Comparison of ENCODE assay signal across 8 cellular contexts in the genomic region with DNA sequence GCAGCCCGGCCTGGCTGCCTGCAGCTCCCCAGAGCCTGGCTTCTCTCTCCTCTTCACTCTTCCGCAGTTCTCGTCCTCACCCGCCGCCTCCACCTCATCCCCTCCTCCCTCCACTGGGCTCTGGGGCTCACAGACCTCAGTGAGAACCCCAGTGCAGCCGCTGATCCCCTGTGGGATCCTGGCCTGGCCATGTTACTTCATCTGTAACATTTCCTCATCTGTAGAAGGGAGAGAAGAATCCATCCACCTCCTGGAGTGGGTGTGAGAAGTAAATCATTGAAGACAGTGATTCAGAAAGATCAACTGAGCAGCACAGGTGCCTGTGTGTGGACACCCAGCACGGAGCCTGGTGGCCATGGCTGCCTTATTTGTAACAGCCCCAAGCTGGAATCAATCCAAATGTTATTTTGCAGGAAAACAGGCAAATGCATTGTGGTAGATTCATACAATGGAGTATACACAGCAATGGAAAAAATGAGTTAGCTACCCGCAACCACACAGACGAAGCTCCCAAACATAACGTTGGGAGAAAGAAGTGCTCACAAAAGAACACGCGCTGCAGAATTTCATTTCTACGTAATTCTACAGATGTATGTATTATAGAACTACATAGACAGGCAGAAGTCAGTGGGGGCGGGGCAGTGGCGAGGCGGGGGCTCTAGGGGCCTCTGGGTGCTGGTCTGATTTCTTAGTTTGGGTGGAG. TPM values are rescaled to one million over a fixed set of nuclear protein-coding genes. Genes with fewer than 3 reads are reported as not detected.
DNase-seq lines count a peak whose midpoint lies in the region; ATAC-seq and TF ChIP-seq lines count a peak whose summit lies in the region.

No MANE protein-coding gene starts in this region.

- no peak overlapping the region for H4K8ac ChIP-seq in mesendoderm (ENCODE audit: low read depth, low read length)

- H3K36me3 ChIP-seq in mesendoderm (ENCODE audit: control insufficient read depth, insufficient read depth, low read length) = no peaks in the 10 kb centered on the region

- WGBS in mesendoderm (ENCODE audit: extremely low coverage, insufficient coverage, low lambda C conversion rate) = no CpG with 5 or more reads among the region's 16 CpGs

- no peaks in the 10 kb centered on the region for H3K27me3 ChIP-seq in mesendoderm (ENCODE audit: insufficient read depth, low read length, poor library complexity)

- no peak overlapping the region for H3K9ac ChIP-seq in mesendoderm (ENCODE audit: low read length)

- H3K4ac ChIP-seq in mesendoderm (ENCODE audit: low read depth, low read length) = peak overlapping the region; percentile 5

- no peak for ATAC-seq in GM21825 (IDR thresholded peaks at IDR 0.05; ENCODE audit: unreplicated experiment)

- H3K4me1 Mint-ChIP-seq in CD14-positive monocyte = peaks cover 98% of the 10 kb centered on the region
- H3K4me1 Mint-ChIP-seq in HFFc6 (ENCODE audit: low read depth) = peaks cover 9% of the 10 kb centered on the region

- H3K23ac ChIP-seq in mesendoderm (ENCODE audit: low read length) = no peak overlapping the region

- H3K4me3 ChIP-seq in mesendoderm (ENCODE audit: low read length) = no peak overlapping the region

- H3K79me1 ChIP-seq in mesendoderm (ENCODE audit: low read length) = no peaks in the 10 kb centered on the region

- DNase-seq in CD14-positive monocyte (ENCODE audit: low spot score) (no peak), HK-2 (ENCODE audit: unreplicated experiment) (peak; percentile 33), mesendoderm (no peak), NCI-H1048 (lab: John Stamatoyannopoulos, UW) (no peak), GF-D8 (lab: John Stamatoyannopoulos, UW) (no peak), HFFc6 (no peak)
- DNase-seq in activated naive CD4-positive, alpha-beta T cell treated with anti-CD3 and anti-CD28 coated beads, Interleukin-2, amount 50 U/mL, for 16 hours = peak; percentile 37

- no peak overlapping the region for H2BK120ac ChIP-seq in mesendoderm (ENCODE audit: low read depth, low read length)

- no peak overlapping the region for H3K18ac ChIP-seq in mesendoderm (ENCODE audit: low read length)

- no peak overlapping the region for H2BK15ac ChIP-seq in mesendoderm (replicated peaks; ENCODE audit: low read depth)

- no peak overlapping the region for H3K27ac ChIP-seq in mesendoderm (ENCODE audit: low read depth, low read length)

- H3K79me2 ChIP-seq in mesendoderm (ENCODE audit: control insufficient read depth, insufficient read depth, low read length) = no peaks in the 10 kb centered on the region

- H3K4me3 Mint-ChIP-seq in CD14-positive monocyte (peak overlapping the region; percentile 77 to 92), HFFc6 (no peak overlapping the region)

- no peak overlapping the region for H2AK5ac ChIP-seq in mesendoderm (ENCODE audit: low read length)

- TF ChIP-seq CTCF in CD14-positive monocyte (IDR thresholded peaks at IDR 0.05) (no peak), HFFc6 (IDR thresholded peaks at IDR 0.05) (no peak)

- H3K9me3 Mint-ChIP-seq in CD14-positive monocyte (no peaks in the 10 kb centered on the region), HFFc6 (no peaks in the 10 kb centered on the region)

- no peaks in the 10 kb centered on the region for H3K4me1 ChIP-seq in mesendoderm (ENCODE audit: control insufficient read depth, low read depth, low read length)

- H3K36me3 Mint-ChIP-seq in CD14-positive monocyte (peaks cover 89 to 100% of the 10 kb centered on the region in 2 donors), HFFc6 (ENCODE audit: low read depth) (no peaks in the 10 kb centered on the region)

- peak overlapping the region; percentile 39 for H3K56ac ChIP-seq in mesendoderm (ENCODE audit: low read length)

- intact Hi-C loops in CD14-positive monocyte (cut with micrococcal nuclease) = loop anchor here in 1 of 2 donors (5.0 kb wide), 1 partner anchor 33 kb away; no protein-coding TSS in a partner anchor

- H3K27me3 Mint-ChIP-seq in CD14-positive monocyte (ENCODE audit: low read depth in 3 of 3) (peaks cover 0 to 5% (median 1%) of the 10 kb centered on the region in 3 donors), HFFc6 (ENCODE audit: insufficient read depth) (peaks cover 16% of the 10 kb centered on the region)

- no peak overlapping the region for H3K4me2 ChIP-seq in mesendoderm (ENCODE audit: low read length)

- H3K27ac Mint-ChIP-seq in CD14-positive monocyte = peak overlapping the region; percentile 88 to 100 (median 93)
- H3K27ac Mint-ChIP-seq in HFFc6 = no peak overlapping the region; the same call in 1 of the 2 replicates

- H2BK5ac ChIP-seq in mesendoderm (ENCODE audit: low read length) = no peak overlapping the region

- no peak overlapping the region for H4K5ac ChIP-seq in mesendoderm (ENCODE audit: low read length)

RNA-seq across cellular contexts. Expression of gene LAPTM5, which starts 8.7 kb away (rescaled TPM):
- polyA plus RNA-seq in CD14-positive monocyte = 1,000 to 10,000 TPM; 1,019 to 1,153 TPM
- 0.70 TPM for polyA plus RNA-seq in mesendoderm (2013, experiment 1 of 2)
- 0.64 TPM for polyA plus RNA-seq in mesendoderm (2013, experiment 2 of 2)
- under 1 TPM; 0.38 to 0.81 (median 0.63) TPM for total RNA-seq in HFFc6 (2021; fragmentation: NEBNext Ultra II Directional; extraction: Animal tissue kit (Norgen Biotek cat#: 25700))

RNA-seq across cellular contexts. Expression of gene MATN1, which starts 25.5 kb away (rescaled TPM):
- polyA plus RNA-seq in CD14-positive monocyte = not detected
- polyA plus RNA-seq in mesendoderm (2013, experiment 1 of 2) = 0.07 TPM
- polyA plus RNA-seq in mesendoderm (2013, experiment 2 of 2) = 0.08 TPM
- under 1 TPM in 1 of 6 experiments, not detected in 5; 0.06 TPM for total RNA-seq in HFFc6 (2021; fragmentation: NEBNext Ultra II Directional; extraction: Animal tissue kit (Norgen Biotek cat#: 25700))

Comparison
In these comparisons a context has a peak if more than half of its experiments do, and no peak if none do; other contexts are left out.
1. DNase-seq: peak in HK-2 (single experiment) and activated naive CD4-positive, alpha-beta T cell treated with anti-CD3 and anti-CD28 coated beads, Interleukin-2, amount 50 U/mL, for 16 hours (single experiment); none in CD14-positive monocyte (single experiment), mesendoderm (single experiment), NCI-H1048 (single experiment), GF-D8 (single experiment) and HFFc6 (single experiment).